Comparison of ENCODE assay signal across 8 cellular contexts in the genomic region with DNA sequence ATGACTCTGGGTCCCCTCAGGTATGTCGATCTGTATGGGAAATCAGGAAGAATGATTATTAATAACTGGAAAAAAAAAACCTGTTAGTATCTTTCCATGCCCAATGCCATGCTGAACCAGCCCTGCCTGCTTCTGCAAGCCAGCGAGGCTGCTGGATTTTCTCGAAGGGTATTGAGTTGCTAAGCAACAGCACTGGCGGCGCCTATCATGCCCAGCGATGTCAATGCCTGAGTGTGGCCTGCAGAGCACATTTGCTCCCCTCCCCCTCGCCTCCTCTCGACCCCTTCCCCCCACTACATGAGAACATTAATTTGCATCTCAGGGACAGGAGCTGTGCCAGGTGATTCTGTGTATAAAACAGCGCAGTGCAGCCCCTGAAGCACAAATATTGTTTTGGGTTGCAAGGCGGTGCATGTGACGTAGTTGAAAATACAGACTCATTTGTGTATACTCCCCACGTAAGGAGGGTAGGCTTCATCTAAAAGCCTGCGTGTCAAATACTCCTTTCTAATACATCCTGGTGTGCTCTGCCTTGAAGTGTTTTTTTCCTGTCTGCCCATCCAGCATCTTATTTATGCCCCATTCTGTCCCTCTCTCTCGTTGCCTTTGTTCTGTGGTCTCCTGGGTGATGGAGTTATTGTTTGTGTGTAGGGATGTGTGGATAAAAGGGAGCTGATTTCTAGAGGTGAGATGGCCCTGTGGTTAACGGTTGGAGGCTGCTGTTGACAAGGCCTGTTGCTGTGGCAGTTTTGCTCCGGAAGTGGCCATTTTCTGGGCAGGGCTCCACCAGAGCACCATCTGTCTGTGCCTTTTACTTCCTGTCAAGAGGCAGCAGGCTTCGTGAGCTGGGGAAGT. TPM values are rescaled to one million over a fixed set of nuclear protein-coding genes. Genes with fewer than 3 reads are reported as not detected.
A peak's percentile ranks its signal among the peaks of the same experiment; 100 is the strongest.
DNase-seq lines count a peak whose midpoint lies in the region; ATAC-seq lines count a peak whose summit lies in the region.

No MANE protein-coding gene starts in this region.

- ATAC-seq in GM18907 (IDR thresholded peaks at IDR 0.05; ENCODE audit: unreplicated experiment), result peak; percentile 61
- ATAC-seq in HG03139 (IDR thresholded peaks at IDR 0.05; ENCODE audit: unreplicated experiment), result peak; percentile 47

- peak overlapping the region; percentile 62 for H3K4me3 Mint-ChIP-seq in activated CD4-positive, alpha-beta memory T cell treated with anti-CD3 and anti-CD28 coated beads for 36 hours

- 37 to 52% methylated on average over 10 to 13 of the region's 17 CpGs for WGBS in mesodermal cell (ENCODE audit: insufficient coverage in 2 of 2), 2 experiments

- POLR2A ChIA-PET in activated CD4-positive, alpha-beta memory T cell treated with anti-CD3 and anti-CD28 coated beads for 36 hours (lab: Charles Lee), result interaction anchor here (0.6 to 7.1 kb wide), 20 partner anchors 8 to 585 kb away, joined by 3 to 148 read pairs (median 6); a partner anchor contains a TSS

- intact Hi-C loops in activated CD4-positive, alpha-beta memory T cell treated with anti-CD3 and anti-CD28 coated beads for 36 hours (cut with micrococcal nuclease), result loop anchor here (1.0 to 2.0 kb wide), 5 partner anchors 16 to 125 kb away; a partner anchor contains a TSS

- peak overlapping the region; percentile 97 for H3K27ac Mint-ChIP-seq in activated CD4-positive, alpha-beta memory T cell treated with anti-CD3 and anti-CD28 coated beads for 36 hours

- peak overlapping the region; percentile 40 to 45 for H3K9ac ChIP-seq in duodenal mucosa (ENCODE audit: low read depth in 1 of 2, low read length in 2 of 2)

- H3K36me3 ChIP-seq in ACC112 (ENCODE audit: insufficient read depth, low read length) (no peaks in the 10 kb centered on the region), duodenal mucosa (ENCODE audit: control insufficient read depth in 1 of 2, insufficient read depth in 2 of 2, low read length in 2 of 2) (no peaks in the 10 kb centered on the region), mesodermal cell (ENCODE audit: control insufficient read depth, insufficient read depth, low read length) (no peaks in the 10 kb centered on the region)

- H3K79me2 ChIP-seq in ACC112 (ENCODE audit: control insufficient read depth, insufficient read depth, low read length, unreplicated experiment), result no peaks in the 10 kb centered on the region

- H3K36me3 Mint-ChIP-seq in activated CD4-positive, alpha-beta memory T cell treated with anti-CD3 and anti-CD28 coated beads for 36 hours, result peaks cover 32% of the 10 kb centered on the region

- DNase-seq in NCI-H524 (lab: John Stamatoyannopoulos, UW), result peak; percentile 31 to 83
- peak; percentile 93 for DNase-seq in activated CD4-positive, alpha-beta memory T cell treated with anti-CD3 and anti-CD28 coated beads for 36 hours
- peak; percentile 69 to 70 for DNase-seq in stimulated activated CD8-positive, alpha-beta memory T cell treated with anti-CD3 and anti-CD28 coated beads, Interleukin-2, amount 100 ng/mL, for 48 hours (ENCODE audit: low read depth in 2 of 2)

- H3K4me1 ChIP-seq in ACC112 (ENCODE audit: control insufficient read depth, insufficient read depth, low read length, unreplicated experiment) (peaks cover 17% of the 10 kb centered on the region), duodenal mucosa (ENCODE audit: control insufficient read depth in 1 of 2, insufficient read depth in 2 of 2, low read length in 2 of 2) (peaks cover 28 to 31% of the 10 kb centered on the region in 2 donors), mesodermal cell (ENCODE audit: control insufficient read depth, insufficient read depth, low read length, poor library complexity, severe bottlenecking) (peaks cover 28% of the 10 kb centered on the region)

- peaks cover 4% of the 10 kb centered on the region for H3K27me3 Mint-ChIP-seq in activated CD4-positive, alpha-beta memory T cell treated with anti-CD3 and anti-CD28 coated beads for 36 hours

- peak overlapping the region; percentile 61 for H3K27ac ChIP-seq in ACC112 (ENCODE audit: low read depth, low read length)
- peak overlapping the region; percentile 79 for H3K27ac ChIP-seq in duodenal mucosa (ENCODE audit: low read depth, low read length)
- H3K27ac ChIP-seq in mesodermal cell (ENCODE audit: low read depth, low read length, severe bottlenecking), result peak overlapping the region; percentile 100

- peaks cover 11% of the 10 kb centered on the region for H3K9me3 Mint-ChIP-seq in activated CD4-positive, alpha-beta memory T cell treated with anti-CD3 and anti-CD28 coated beads for 36 hours

- H2AFZ ChIP-seq in ACC112 (ENCODE audit: low read length, unreplicated experiment), result peak overlapping the region; percentile 79

- H3K4me3 ChIP-seq in ACC112 (ENCODE audit: low read depth, low read length) (peak overlapping the region; percentile 70), duodenal mucosa (ENCODE audit: low read depth in 1 of 2, low read length in 2 of 2) (peak overlapping the region; percentile 41 to 63), mesodermal cell (ENCODE audit: extremely low read depth, insufficient read depth, low read length, poor library complexity, severe bottlenecking) (peak overlapping the region; percentile 19)

- H3K9me3 ChIP-seq in duodenal mucosa (ENCODE audit: control insufficient read depth in 1 of 2, low read length in 2 of 2), result peaks cover 0 to 3% of the 10 kb centered on the region in 2 donors
- peaks cover 6% of the 10 kb centered on the region for H3K9me3 ChIP-seq in mesodermal cell (ENCODE audit: control insufficient read depth, low read length)

- H3K27me3 ChIP-seq in ACC112 (ENCODE audit: insufficient read depth, low read length) (no peaks in the 10 kb centered on the region), duodenal mucosa (ENCODE audit: control insufficient read depth in 1 of 2, insufficient read depth in 2 of 2, low read length in 2 of 2) (no peaks in the 10 kb centered on the region)

- CTCF ChIA-PET in activated CD4-positive, alpha-beta memory T cell treated with anti-CD3 and anti-CD28 coated beads for 36 hours (lab: Charles Lee), result interaction anchor here (0.7 to 4.7 kb wide), 14 partner anchors 9 to 578 kb away, joined by 3 to 34 read pairs (median 4); a partner anchor contains a TSS

- H3K4me1 Mint-ChIP-seq in activated CD4-positive, alpha-beta memory T cell treated with anti-CD3 and anti-CD28 coated beads for 36 hours (ENCODE audit: low read depth), result peaks cover 77% of the 10 kb centered on the region

RNA-seq across cellular contexts. Expression of a gene that starts 32.7 kb away (rescaled TPM):
- total RNA-seq in activated CD4-positive, alpha-beta memory T cell treated with anti-CD3 and anti-CD28 coated beads for 36 hours, result 100 to 1,000 TPM; 208 to 210 TPM
- 317 TPM for polyA plus RNA-seq in mesodermal cell (2013, experiment 1 of 2)
- polyA plus RNA-seq in mesodermal cell (2013, experiment 2 of 2), result 293 TPM

Comparison
In these comparisons a context has a peak if more than half of its experiments do, and no peak if none do; other contexts are left out.
1. Peak in every context shown above with its lines: DNase-seq, ATAC-seq, H3K4me3 ChIP-seq and H3K27ac ChIP-seq.
2. H3K4me3 ChIP-seq: peak in every context shown above with its lines; median percentile 70 in ACC112; 52 in duodenal mucosa; 19 in mesodermal cell.